16 cellular contexts compared by ENCODE assay signal in the genomic region with DNA sequence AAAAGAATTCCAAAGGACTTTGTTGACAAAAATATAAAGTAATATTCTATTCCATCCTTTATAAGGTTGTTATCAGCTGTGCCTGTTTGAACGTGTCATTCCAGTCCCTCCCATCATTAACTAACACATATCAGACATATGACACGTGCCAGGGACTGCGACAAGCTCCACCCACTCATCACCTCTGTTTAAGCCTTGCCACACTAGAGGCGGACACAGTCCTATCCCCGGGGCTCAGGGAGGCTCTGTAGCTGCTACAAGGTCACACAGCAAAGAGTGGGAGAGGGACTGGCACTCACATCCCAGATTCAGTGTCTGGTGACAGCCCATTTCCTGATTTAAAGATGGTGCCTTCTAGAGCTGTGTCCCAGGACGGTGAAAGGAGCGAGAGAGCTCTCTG. TPM values are rescaled to one million over a fixed set of nuclear protein-coding genes. Genes with fewer than 3 reads are reported as not detected.
A peak's percentile ranks its signal among the peaks of the same experiment; 100 is the strongest.
DNase-seq lines count a peak whose midpoint lies in the region; ATAC-seq, FAIRE-seq and TF ChIP-seq lines count a peak whose summit lies in the region.
"Had no signal": no experiment of that assay in that cellular context is flagged by ENCODE, and none has a peak within 500 bp of the region (broad histone marks: within the 10 kb centered on the region; RNA-seq: fewer than 3 reads in every experiment).

No MANE protein-coding gene starts in this region.

- H3K9me3 ChIP-seq in breast epithelium (no peaks in the 10 kb centered on the region), right lobe of liver (no peaks in the 10 kb centered on the region), transverse colon (no peaks in the 10 kb centered on the region)

- no peak for TF ChIP-seq EP300 in transverse colon (IDR thresholded peaks at IDR 0.05; ENCODE audit: low read depth)

- peak in 1 of 4 donors; percentile 43 for ATAC-seq in right lobe of liver
- ATAC-seq: natural killer cell; sciatic nerve; stimulated activated naive CD8-positive, alpha-beta T cell treated with anti-CD3 and anti-CD28 coated beads, Interleukin-15, amount 100 ng/mL, for 72 hours had no signal

- no peaks in the 10 kb centered on the region for H3K36me3 ChIP-seq in breast epithelium
- no peaks in the 10 kb centered on the region for H3K36me3 ChIP-seq in right lobe of liver
- H3K36me3 ChIP-seq in transverse colon, result no peaks in the 10 kb centered on the region

- in situ Hi-C loops in transverse colon (cut with MboI; ENCODE audit: low pct_ligation_motif_present in 1 of 4, low pct_unique_long_range_greater_than_20kb in 1 of 4, low sequenced_read_pairs in 3 of 4) (no loop called here), G401 (cut with HindIII; ENCODE audit: low sequenced_read_pairs) (no loop called here)

- intact Hi-C loops in breast epithelium (cut with DNase I; ENCODE audit: low total_unique reads), result loop anchor here (10.0 kb wide), 1 partner anchor 56 kb away; no protein-coding TSS in a partner anchor
- intact Hi-C loops in right lobe of liver (cut with DNase I), result no loop called here
- intact Hi-C loops in transverse colon (cut with DNase I; ENCODE audit: low total_unique reads), result no loop called here

- no peak for TF ChIP-seq POLR2A in breast epithelium (IDR thresholded peaks at IDR 0.05)
- TF ChIP-seq POLR2A in right lobe of liver (IDR thresholded peaks at IDR 0.05), result peak; percentile 40
- TF ChIP-seq POLR2A in transverse colon (IDR thresholded peaks at IDR 0.05), result peak; percentile 43

- H3K4me1 ChIP-seq in breast epithelium, result peaks cover 9 to 38% of the 10 kb centered on the region in 2 donors
- H3K4me1 ChIP-seq in right lobe of liver, result peaks cover 3 to 73% (median 44%) of the 10 kb centered on the region in 4 donors
- peaks cover 30 to 58% (median 42%) of the 10 kb centered on the region in 4 donors for H3K4me1 ChIP-seq in transverse colon

- TF ChIP-seq CTCF in breast epithelium (IDR thresholded peaks at IDR 0.05), result no peak
- TF ChIP-seq CTCF in right lobe of liver (IDR thresholded peaks at IDR 0.05), result no peak
- no peak for TF ChIP-seq CTCF in transverse colon (IDR thresholded peaks at IDR 0.05)

- no peak overlapping the region for H3K4me3 ChIP-seq in breast epithelium
- H3K4me3 ChIP-seq in right lobe of liver, result no peak overlapping the region
- H3K4me3 ChIP-seq in transverse colon, result no peak overlapping the region
- H3K4me3 ChIP-seq: dorsolateral prefrontal cortex had no signal

- peak; percentile 17 for DNase-seq in NCI-H146 (lab: John Stamatoyannopoulos, UW)
- no peak for DNase-seq in NCI-H146 treated with DMSO at 0.1 percent for 48 hours (lab: John Stamatoyannopoulos, UW; ENCODE audit: unreplicated experiment)
- no peak for DNase-seq in breast epithelium (ENCODE audit: low spot score in 2 of 2)
- no peak for DNase-seq in right lobe of liver
- peak; percentile 59 for DNase-seq in transverse colon
- DNase-seq in T1000 (lab: John Stamatoyannopoulos, UW), result no peak
- DNase-seq in urothelium cell line (ENCODE audit: low spot score), result no peak
- DNase-seq in G401 (ENCODE audit: low spot score), result no peak
- DNase-seq: dorsolateral prefrontal cortex; Karpas-422; natural killer cell; NCI-H1930; stimulated activated naive CD8-positive, alpha-beta T cell treated with anti-CD3 and anti-CD28 coated beads, Interleukin-15, amount 100 ng/mL, for 72 hours had no signal

- no peaks in the 10 kb centered on the region for H3K27me3 ChIP-seq in breast epithelium
- H3K27me3 ChIP-seq in right lobe of liver, result no peaks in the 10 kb centered on the region
- H3K27me3 ChIP-seq in transverse colon, result no peaks in the 10 kb centered on the region
- H3K27me3 ChIP-seq: dorsolateral prefrontal cortex had no signal

- H3K27ac ChIP-seq in breast epithelium (peak overlapping the region; percentile 85 to 89), right lobe of liver (peak overlapping the region; percentile 36 to 64 (median 54)), transverse colon (peak overlapping the region; percentile 40 to 79 (median 60))

- FAIRE-seq in urothelium cell line (lab: Jason Lieb, UNC), result no peak
- FAIRE-seq: A204.1, H1 had no signal

- WGBS in right lobe of liver (ENCODE audit: insufficient coverage, low coverage, low lambda C conversion rate, missing lambda C conversion rate), result 38% methylated on average over 7 of the region's 7 CpGs
- 37 to 67% methylated on average over 2 to 7 of the region's 7 CpGs for WGBS in transverse colon (ENCODE audit: low coverage in 1 of 2), 2 donors

RNA-seq across cellular contexts. Expression of a gene that starts 30.0 kb away (rescaled TPM):
- total RNA-seq in breast epithelium (10 to 100 TPM; 19.5 to 92.4 (median 89.7) TPM), right lobe of liver (10 to 100 TPM; 17.3 to 31.2 (median 21.5) TPM), transverse colon (100 to 1,000 TPM in 1 of 4 donors, 10 to 100 TPM in 3; 26.5 to 232 (median 88.4) TPM)
- 2.3 and 5.8 TPM in 2 replicates for total RNA-seq in G401 (2014; rRNA removed; shearing (Covaris generic))

Comparison
In these comparisons a context has a peak if more than half of its experiments do, and no peak if none do; other contexts are left out.
1. DNase-seq: peak in NCI-H146 (single experiment) and transverse colon (single experiment); none in NCI-H146 treated with DMSO at 0.1 percent for 48 hours (single experiment), breast epithelium (0 of 2), right lobe of liver (0 of 3), T1000 (single experiment), urothelium cell line (single experiment) and G401 (single experiment).
2. Peak in every context shown above with its lines, with median percentiles within 50 percentile points of each other: H3K27ac ChIP-seq.